1 cellular context compared by ENCODE assay signal in the genomic region with DNA sequence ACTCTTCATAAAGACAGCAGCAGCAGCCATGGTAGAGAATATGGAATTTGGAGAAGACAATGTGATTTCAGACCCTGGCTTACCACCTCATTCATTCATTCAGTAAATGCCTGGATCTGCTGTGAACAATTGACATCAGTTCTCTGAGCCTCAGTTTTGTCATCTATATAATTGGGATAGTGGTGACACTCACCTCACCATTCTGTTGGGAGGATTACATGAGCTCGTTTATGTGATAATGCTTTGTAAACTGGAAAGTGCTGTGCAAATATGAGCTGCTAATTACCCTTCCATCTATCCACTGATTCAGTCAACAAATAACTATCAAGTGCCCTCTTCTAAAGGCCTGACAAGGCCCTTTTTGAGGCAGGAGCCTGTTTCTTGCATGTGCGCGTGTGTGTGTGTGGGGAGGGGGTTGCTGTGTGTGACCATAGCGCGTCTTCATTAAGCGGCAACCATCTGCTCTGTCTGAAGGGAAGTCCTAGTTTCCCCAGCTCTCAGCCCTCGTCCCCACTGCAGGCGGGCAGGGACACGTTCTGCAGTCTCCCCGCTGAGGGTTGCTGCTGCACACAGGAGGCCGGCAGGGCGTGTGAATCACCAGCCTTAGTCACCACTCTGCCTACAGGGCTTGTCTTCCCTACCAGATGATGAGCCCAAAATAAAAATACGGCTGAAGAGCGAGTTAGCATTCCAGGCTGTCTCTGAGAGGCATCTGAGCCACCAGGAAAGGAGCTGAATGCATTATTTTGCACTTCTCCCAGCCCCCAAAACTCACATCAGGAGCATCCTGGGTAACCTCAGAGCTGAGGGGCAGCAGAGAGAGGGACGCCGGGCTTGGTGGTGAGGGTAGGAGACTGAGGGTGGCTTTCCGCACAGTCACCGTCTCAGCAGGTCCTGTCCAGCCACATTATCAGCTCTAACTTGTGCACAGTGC.
TF ChIP-seq lines count a peak whose summit lies in the region.

No MANE protein-coding gene starts in this region.

TF ChIP-seq in HepG2, 621 proteins besides CTCF, POLR2A, EP300 and RAD21 (continued from another document and continues in another):
- TF ChIP-seq, protein P1, sequence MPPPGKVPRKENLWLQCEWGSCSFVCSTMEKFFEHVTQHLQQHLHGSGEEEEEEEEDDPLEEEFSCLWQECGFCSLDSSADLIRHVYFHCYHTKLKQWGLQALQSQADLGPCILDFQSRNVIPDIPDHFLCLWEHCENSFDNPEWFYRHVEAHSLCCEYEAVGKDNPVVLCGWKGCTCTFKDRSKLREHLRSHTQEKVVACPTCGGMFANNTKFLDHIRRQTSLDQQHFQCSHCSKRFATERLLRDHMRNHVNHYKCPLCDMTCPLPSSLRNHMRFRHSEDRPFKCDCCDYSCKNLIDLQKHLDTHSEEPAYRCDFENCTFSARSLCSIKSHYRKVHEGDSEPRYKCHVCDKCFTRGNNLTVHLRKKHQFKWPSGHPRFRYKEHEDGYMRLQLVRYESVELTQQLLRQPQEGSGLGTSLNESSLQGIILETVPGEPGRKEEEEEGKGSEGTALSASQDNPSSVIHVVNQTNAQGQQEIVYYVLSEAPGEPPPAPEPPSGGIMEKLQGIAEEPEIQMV (CRISPR knock-in tag; IDR thresholded peaks at IDR 0.05; ENCODE audit: low read depth), result 0 out of 2 replicates have a peak, but pooled peaks have one; percentile 42
- TF ChIP-seq ZNF10 (CRISPR knock-in tag; IDR thresholded peaks at IDR 0.05; ENCODE audit: borderline replicate concordance, low read depth) (no peak), XRCC5 (optimal IDR thresholded peaks at IDR 0.05; ENCODE audit: low read length) (peak; percentile 73), CBFB (CRISPR knock-in tag; IDR thresholded peaks at IDR 0.05) (no peak), ZSCAN9 (CRISPR knock-in tag; IDR thresholded peaks at IDR 0.05; ENCODE audit: borderline replicate concordance) (peak; percentile 58; the same call in 1 of the 2 replicates), ZBTB1 (CRISPR knock-in tag; IDR thresholded peaks at IDR 0.05; ENCODE audit: borderline replicate concordance) (no peak), JUND (CRISPR knock-in tag; IDR thresholded peaks at IDR 0.05) (peak; percentile 15; the same call in 1 of the 2 replicates), ATF7-NPFF (CRISPR knock-in tag; IDR thresholded peaks at IDR 0.05; ENCODE audit: low read depth) (0 out of 2 replicates have a peak, but pooled peaks have one; percentile 55), ZNF547 (CRISPR knock-in tag; IDR thresholded peaks at IDR 0.05) (peak; percentile 65; the same call in 1 of the 2 replicates), SALL1 (CRISPR knock-in tag; IDR thresholded peaks at IDR 0.05) (peak; percentile 76), STAT5B (CRISPR knock-in tag; IDR thresholded peaks at IDR 0.05) (no peak), ZNF44 (CRISPR knock-in tag; IDR thresholded peaks at IDR 0.05) (0 out of 2 replicates have a peak, but pooled peaks have one; percentile 78), REPIN1 (CRISPR knock-in tag; IDR thresholded peaks at IDR 0.05; ENCODE audit: borderline replicate concordance, low read depth) (0 out of 2 replicates have a peak, but pooled peaks have one; percentile 36), ZNF562 (CRISPR knock-in tag; IDR thresholded peaks at IDR 0.05; ENCODE audit: borderline replicate concordance) (no peak), NRL (CRISPR knock-in tag; IDR thresholded peaks at IDR 0.05; ENCODE audit: borderline replicate concordance) (0 out of 2 replicates have a peak, but pooled peaks have one; percentile 30), LCORL (IDR thresholded peaks at IDR 0.05) (no peak), LCORL (CRISPR knock-in tag; IDR thresholded peaks at IDR 0.05) (peak; percentile 50; the same call in 1 of the 2 replicates), PHF8 (CRISPR knock-in tag; IDR thresholded peaks at IDR 0.05) (peak; percentile 41; the same call in 1 of the 2 replicates), FOXP1 (IDR thresholded peaks at IDR 0.05) (no peak), FOXP1 (CRISPR knock-in tag; IDR thresholded peaks at IDR 0.05) (0 out of 2 replicates have a peak, but pooled peaks have one; percentile 9), ZNF441 (CRISPR knock-in tag; IDR thresholded peaks at IDR 0.05; ENCODE audit: borderline replicate concordance) (0 out of 2 replicates have a peak, but pooled peaks have one; percentile 62)
- TF ChIP-seq, protein P2, sequence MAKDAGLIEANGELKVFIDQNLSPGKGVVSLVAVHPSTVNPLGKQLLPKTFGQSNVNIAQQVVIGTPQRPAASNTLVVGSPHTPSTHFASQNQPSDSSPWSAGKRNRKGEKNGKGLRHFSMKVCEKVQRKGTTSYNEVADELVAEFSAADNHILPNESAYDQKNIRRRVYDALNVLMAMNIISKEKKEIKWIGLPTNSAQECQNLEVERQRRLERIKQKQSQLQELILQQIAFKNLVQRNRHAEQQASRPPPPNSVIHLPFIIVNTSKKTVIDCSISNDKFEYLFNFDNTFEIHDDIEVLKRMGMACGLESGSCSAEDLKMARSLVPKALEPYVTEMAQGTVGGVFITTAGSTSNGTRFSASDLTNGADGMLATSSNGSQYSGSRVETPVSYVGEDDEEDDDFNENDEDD (CRISPR knock-in tag; IDR thresholded peaks at IDR 0.05; ENCODE audit: borderline replicate concordance), result peak; percentile 76; the same call in 1 of the 2 replicates
- TF ChIP-seq, protein P3, sequence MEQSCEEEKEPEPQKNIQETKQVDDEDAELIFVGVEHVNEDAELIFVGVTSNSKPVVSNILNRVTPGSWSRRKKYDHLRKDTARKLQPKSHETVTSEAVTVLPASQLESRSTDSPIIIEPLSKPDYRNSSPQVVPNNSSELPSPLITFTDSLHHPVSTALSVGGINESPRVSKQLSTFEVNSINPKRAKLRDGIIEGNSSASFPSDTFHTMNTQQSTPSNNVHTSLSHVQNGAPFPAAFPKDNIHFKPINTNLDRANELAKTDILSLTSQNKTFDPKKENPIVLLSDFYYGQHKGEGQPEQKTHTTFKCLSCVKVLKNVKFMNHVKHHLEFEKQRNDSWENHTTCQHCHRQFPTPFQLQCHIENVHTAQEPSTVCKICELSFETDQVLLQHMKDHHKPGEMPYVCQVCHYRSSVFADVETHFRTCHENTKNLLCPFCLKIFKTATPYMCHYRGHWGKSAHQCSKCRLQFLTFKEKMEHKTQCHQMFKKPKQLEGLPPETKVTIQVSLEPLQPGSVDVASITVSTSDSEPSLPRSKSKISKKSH (CRISPR knock-in tag; IDR thresholded peaks at IDR 0.05; ENCODE audit: borderline replicate concordance), result peak; percentile 73; the same call in 1 of the 2 replicates
- TF ChIP-seq, protein P4, sequence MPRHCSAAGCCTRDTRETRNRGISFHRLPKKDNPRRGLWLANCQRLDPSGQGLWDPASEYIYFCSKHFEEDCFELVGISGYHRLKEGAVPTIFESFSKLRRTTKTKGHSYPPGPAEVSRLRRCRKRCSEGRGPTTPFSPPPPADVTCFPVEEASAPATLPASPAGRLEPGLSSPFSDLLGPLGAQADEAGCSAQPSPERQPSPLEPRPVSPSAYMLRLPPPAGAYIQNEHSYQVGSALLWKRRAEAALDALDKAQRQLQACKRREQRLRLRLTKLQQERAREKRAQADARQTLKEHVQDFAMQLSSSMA (CRISPR knock-in tag; IDR thresholded peaks at IDR 0.05), result 0 out of 2 replicates have a peak, but pooled peaks have one; percentile 48
- TF ChIP-seq, protein P5, sequence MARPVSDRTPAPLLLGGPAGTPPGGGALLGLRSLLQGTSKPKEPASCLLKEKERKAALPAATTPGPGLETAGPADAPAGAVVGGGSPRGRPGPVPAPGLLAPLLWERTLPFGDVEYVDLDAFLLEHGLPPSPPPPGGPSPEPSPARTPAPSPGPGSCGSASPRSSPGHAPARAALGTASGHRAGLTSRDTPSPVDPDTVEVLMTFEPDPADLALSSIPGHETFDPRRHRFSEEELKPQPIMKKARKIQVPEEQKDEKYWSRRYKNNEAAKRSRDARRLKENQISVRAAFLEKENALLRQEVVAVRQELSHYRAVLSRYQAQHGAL (CRISPR knock-in tag; IDR thresholded peaks at IDR 0.05; ENCODE audit: not compliant biosample characterization), result peak; percentile 49
- TF ChIP-seq, protein P6, sequence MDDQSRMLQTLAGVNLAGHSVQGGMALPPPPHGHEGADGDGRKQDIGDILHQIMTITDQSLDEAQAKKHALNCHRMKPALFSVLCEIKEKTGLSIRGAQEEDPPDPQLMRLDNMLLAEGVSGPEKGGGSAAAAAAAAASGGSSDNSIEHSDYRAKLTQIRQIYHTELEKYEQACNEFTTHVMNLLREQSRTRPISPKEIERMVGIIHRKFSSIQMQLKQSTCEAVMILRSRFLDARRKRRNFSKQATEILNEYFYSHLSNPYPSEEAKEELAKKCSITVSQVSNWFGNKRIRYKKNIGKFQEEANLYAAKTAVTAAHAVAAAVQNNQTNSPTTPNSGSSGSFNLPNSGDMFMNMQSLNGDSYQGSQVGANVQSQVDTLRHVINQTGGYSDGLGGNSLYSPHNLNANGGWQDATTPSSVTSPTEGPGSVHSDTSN (CRISPR knock-in tag; IDR thresholded peaks at IDR 0.05; ENCODE audit: borderline replicate concordance), result no peak
- TF ChIP-seq, protein P7, sequence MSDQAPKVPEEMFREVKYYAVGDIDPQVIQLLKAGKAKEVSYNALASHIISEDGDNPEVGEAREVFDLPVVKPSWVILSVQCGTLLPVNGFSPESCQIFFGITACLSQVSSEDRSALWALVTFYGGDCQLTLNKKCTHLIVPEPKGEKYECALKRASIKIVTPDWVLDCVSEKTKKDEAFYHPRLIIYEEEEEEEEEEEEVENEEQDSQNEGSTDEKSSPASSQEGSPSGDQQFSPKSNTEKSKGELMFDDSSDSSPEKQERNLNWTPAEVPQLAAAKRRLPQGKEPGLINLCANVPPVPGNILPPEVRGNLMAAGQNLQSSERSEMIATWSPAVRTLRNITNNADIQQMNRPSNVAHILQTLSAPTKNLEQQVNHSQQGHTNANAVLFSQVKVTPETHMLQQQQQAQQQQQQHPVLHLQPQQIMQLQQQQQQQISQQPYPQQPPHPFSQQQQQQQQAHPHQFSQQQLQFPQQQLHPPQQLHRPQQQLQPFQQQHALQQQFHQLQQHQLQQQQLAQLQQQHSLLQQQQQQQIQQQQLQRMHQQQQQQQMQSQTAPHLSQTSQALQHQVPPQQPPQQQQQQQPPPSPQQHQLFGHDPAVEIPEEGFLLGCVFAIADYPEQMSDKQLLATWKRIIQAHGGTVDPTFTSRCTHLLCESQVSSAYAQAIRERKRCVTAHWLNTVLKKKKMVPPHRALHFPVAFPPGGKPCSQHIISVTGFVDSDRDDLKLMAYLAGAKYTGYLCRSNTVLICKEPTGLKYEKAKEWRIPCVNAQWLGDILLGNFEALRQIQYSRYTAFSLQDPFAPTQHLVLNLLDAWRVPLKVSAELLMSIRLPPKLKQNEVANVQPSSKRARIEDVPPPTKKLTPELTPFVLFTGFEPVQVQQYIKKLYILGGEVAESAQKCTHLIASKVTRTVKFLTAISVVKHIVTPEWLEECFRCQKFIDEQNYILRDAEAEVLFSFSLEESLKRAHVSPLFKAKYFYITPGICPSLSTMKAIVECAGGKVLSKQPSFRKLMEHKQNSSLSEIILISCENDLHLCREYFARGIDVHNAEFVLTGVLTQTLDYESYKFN (CRISPR knock-in tag; conservative IDR thresholded peaks at IDR 0.05), result peak; percentile 22; the same call in 1 of the 2 replicates
- TF ChIP-seq, protein P8, sequence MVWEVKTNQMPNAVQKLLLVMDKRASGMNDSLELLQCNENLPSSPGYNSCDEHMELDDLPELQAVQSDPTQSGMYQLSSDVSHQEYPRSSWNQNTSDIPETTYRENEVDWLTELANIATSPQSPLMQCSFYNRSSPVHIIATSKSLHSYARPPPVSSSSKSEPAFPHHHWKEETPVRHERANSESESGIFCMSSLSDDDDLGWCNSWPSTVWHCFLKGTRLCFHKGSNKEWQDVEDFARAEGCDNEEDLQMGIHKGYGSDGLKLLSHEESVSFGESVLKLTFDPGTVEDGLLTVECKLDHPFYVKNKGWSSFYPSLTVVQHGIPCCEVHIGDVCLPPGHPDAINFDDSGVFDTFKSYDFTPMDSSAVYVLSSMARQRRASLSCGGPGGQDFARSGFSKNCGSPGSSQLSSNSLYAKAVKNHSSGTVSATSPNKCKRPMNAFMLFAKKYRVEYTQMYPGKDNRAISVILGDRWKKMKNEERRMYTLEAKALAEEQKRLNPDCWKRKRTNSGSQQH (CRISPR knock-in tag; IDR thresholded peaks at IDR 0.05; ENCODE audit: low read depth), result 0 out of 2 replicates have a peak, but pooled peaks have one; percentile 33
- TF ChIP-seq, protein P9, sequence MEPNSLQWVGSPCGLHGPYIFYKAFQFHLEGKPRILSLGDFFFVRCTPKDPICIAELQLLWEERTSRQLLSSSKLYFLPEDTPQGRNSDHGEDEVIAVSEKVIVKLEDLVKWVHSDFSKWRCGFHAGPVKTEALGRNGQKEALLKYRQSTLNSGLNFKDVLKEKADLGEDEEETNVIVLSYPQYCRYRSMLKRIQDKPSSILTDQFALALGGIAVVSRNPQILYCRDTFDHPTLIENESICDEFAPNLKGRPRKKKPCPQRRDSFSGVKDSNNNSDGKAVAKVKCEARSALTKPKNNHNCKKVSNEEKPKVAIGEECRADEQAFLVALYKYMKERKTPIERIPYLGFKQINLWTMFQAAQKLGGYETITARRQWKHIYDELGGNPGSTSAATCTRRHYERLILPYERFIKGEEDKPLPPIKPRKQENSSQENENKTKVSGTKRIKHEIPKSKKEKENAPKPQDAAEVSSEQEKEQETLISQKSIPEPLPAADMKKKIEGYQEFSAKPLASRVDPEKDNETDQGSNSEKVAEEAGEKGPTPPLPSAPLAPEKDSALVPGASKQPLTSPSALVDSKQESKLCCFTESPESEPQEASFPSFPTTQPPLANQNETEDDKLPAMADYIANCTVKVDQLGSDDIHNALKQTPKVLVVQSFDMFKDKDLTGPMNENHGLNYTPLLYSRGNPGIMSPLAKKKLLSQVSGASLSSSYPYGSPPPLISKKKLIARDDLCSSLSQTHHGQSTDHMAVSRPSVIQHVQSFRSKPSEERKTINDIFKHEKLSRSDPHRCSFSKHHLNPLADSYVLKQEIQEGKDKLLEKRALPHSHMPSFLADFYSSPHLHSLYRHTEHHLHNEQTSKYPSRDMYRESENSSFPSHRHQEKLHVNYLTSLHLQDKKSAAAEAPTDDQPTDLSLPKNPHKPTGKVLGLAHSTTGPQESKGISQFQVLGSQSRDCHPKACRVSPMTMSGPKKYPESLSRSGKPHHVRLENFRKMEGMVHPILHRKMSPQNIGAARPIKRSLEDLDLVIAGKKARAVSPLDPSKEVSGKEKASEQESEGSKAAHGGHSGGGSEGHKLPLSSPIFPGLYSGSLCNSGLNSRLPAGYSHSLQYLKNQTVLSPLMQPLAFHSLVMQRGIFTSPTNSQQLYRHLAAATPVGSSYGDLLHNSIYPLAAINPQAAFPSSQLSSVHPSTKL (CRISPR knock-in tag; IDR thresholded peaks at IDR 0.05), result peak; percentile 51
- TF ChIP-seq, protein P10, sequence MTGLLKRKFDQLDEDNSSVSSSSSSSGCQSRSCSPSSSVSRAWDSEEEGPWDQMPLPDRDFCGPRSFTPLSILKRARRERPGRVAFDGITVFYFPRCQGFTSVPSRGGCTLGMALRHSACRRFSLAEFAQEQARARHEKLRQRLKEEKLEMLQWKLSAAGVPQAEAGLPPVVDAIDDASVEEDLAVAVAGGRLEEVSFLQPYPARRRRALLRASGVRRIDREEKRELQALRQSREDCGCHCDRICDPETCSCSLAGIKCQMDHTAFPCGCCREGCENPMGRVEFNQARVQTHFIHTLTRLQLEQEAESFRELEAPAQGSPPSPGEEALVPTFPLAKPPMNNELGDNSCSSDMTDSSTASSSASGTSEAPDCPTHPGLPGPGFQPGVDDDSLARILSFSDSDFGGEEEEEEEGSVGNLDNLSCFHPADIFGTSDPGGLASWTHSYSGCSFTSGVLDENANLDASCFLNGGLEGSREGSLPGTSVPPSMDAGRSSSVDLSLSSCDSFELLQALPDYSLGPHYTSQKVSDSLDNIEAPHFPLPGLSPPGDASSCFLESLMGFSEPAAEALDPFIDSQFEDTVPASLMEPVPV (CRISPR knock-in tag; IDR thresholded peaks at IDR 0.05), result peak; percentile 41; the same call in 1 of the 2 replicates
- TF ChIP-seq, protein P11, sequence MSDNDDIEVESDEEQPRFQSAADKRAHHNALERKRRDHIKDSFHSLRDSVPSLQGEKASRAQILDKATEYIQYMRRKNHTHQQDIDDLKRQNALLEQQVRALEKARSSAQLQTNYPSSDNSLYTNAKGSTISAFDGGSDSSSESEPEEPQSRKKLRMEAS (IDR thresholded peaks at IDR 0.05), result peak; percentile 88
